ENCODE assay signal across 26 cellular contexts in genomic region chr18:67133669-67134068, GRCh38.
DNase-seq lines count a peak whose midpoint lies in the region; ATAC-seq and TF ChIP-seq lines count a peak whose summit lies in the region.
"Had no signal": no experiment of that assay in that cellular context is flagged by ENCODE, and none has a peak within 500 bp of the region (broad histone marks: within the 10 kb centered on the region; RNA-seq: fewer than 3 reads in every experiment).

No MANE protein-coding gene starts in this region.

- POLR2A ChIA-PET in CD8-positive, alpha-beta memory T cell (lab: Charles Lee), result no interaction called here

- CTCF ChIA-PET in CD8-positive, alpha-beta memory T cell (lab: Charles Lee), result no interaction called here

- no peaks in the 10 kb centered on the region for H3K27me3 Mint-ChIP-seq in CD8-positive, alpha-beta memory T cell
- H3K27me3 Mint-ChIP-seq: effector memory CD8-positive, alpha-beta T cell had no signal

- in situ Hi-C loops in gastrocnemius medialis (cut with MboI; ENCODE audit: low sequenced_read_pairs in 4 of 4), result no loop called here

- H3K27me3 ChIP-seq in gastrocnemius medialis, result no peaks in the 10 kb centered on the region
- no peaks in the 10 kb centered on the region for H3K27me3 ChIP-seq in CD8-positive, alpha-beta memory T cell (ENCODE audit: insufficient read depth, low read length, poor library complexity, severe bottlenecking)
- H3K27me3 ChIP-seq: BLaER1 treated with 17β-estradiol and CSF1 and Interleukin-3, amounts not matched to agents 10 nM and 100 nM; uterus had no signal

- no peaks in the 10 kb centered on the region for H3K9me3 ChIP-seq in gastrocnemius medialis
- no peaks in the 10 kb centered on the region for H3K9me3 ChIP-seq in CD8-positive, alpha-beta memory T cell (ENCODE audit: low read length)
- H3K9me3 ChIP-seq: BLaER1 treated with 17β-estradiol and CSF1 and Interleukin-3, amounts not matched to agents 10 nM and 100 nM; Caco-2; thoracic aorta; uterus had no signal

- no peaks in the 10 kb centered on the region for H3K36me3 ChIP-seq in gastrocnemius medialis
- H3K36me3 ChIP-seq in CD8-positive, alpha-beta memory T cell (ENCODE audit: insufficient read depth, low read length), result no peaks in the 10 kb centered on the region
- H3K36me3 ChIP-seq: BLaER1 treated with 17β-estradiol and CSF1 and Interleukin-3, amounts not matched to agents 10 nM and 100 nM; thoracic aorta; uterus had no signal

- no peaks in the 10 kb centered on the region for H3K4me1 Mint-ChIP-seq in CD8-positive, alpha-beta memory T cell
- H3K4me1 Mint-ChIP-seq: activated naive CD8-positive, alpha-beta T cell treated with anti-CD3 and anti-CD28 coated beads, Interleukin-2, amount 10 ng/mL, durations not matched to agents 7 days and 5 days; nephron had no signal

- no peak overlapping the region for H3K4me3 ChIP-seq in gastrocnemius medialis
- no peak overlapping the region for H3K4me3 ChIP-seq in CD8-positive, alpha-beta memory T cell (ENCODE audit: low read length)
- H3K4me3 ChIP-seq: BLaER1 treated with 17β-estradiol and CSF1 and Interleukin-3, amounts not matched to agents 10 nM and 100 nM; coronary artery; thoracic aorta; uterus had no signal

- TF ChIP-seq POLR2A in gastrocnemius medialis (IDR thresholded peaks at IDR 0.05), result no peak

- no peak for TF ChIP-seq CTCF in gastrocnemius medialis (IDR thresholded peaks at IDR 0.05 in 4 of 5, conservative IDR thresholded peaks at IDR 0.05 in 1 of 5)

- H3K27ac ChIP-seq in gastrocnemius medialis, result no peak overlapping the region
- no peak overlapping the region for H3K27ac ChIP-seq in CD8-positive, alpha-beta memory T cell (ENCODE audit: low read depth, low read length)
- H3K27ac ChIP-seq: BLaER1 treated with 17β-estradiol and CSF1 and Interleukin-3, amounts not matched to agents 10 nM and 100 nM; coronary artery; thoracic aorta; uterus had no signal

- intact Hi-C loops in gastrocnemius medialis (cut with DNase I; ENCODE audit: low total_unique reads), result no loop called here

- ATAC-seq in gastrocnemius medialis, result no peak
- ATAC-seq: activated CD4-positive, CD25-positive, alpha-beta regulatory T cell treated with anti-CD3 and anti-CD28 coated beads, Interleukin-2, amount 50 U/mL, for 24 hours; activated CD8-positive, alpha-beta T cell treated with anti-CD3 and anti-CD28 coated beads, Interleukin-2, amount 10 ng/mL, durations not matched to agents 7 days and 5 days; effector memory CD8-positive, alpha-beta T cell; left colon; stimulated activated naive CD8-positive, alpha-beta T cell treated with anti-CD3 and anti-CD28 coated beads, Interleukin-15, Interleukin-2, amounts not matched to agents 100 U/mL and 50 U/mL, for 24 hours had no signal

- no peak overlapping the region for H3K4me3 Mint-ChIP-seq in CD8-positive, alpha-beta memory T cell
- H3K4me3 Mint-ChIP-seq: activated CD8-positive, alpha-beta T cell treated with anti-CD3 and anti-CD28 coated beads, Interleukin-2, amount 10 ng/mL, durations not matched to agents 7 days and 5 days; activated naive CD8-positive, alpha-beta T cell treated with anti-CD3 and anti-CD28 coated beads, Interleukin-2, amount 10 ng/mL, durations not matched to agents 7 days and 5 days; effector memory CD8-positive, alpha-beta T cell; nephron had no signal

- no peak overlapping the region for H3K27ac Mint-ChIP-seq in CD8-positive, alpha-beta memory T cell
- H3K27ac Mint-ChIP-seq: activated CD8-positive, alpha-beta T cell treated with anti-CD3 and anti-CD28 coated beads, Interleukin-2, amount 10 ng/mL, durations not matched to agents 7 days and 5 days; activated naive CD8-positive, alpha-beta T cell treated with anti-CD3 and anti-CD28 coated beads, Interleukin-2, amount 10 ng/mL, durations not matched to agents 7 days and 5 days; activated T-helper 2 cell treated with anti-CD3 and anti-CD28 coated beads, Interferon-gamma antibody, Interleukin-2, Interleukin-4, amounts not matched to agents 10 μg/mL and 5 μg/mL and 100 μg/mL, durations not matched to agents 14 hours and 24 hours and 36 hours; effector memory CD8-positive, alpha-beta T cell; nephron had no signal

- DNase-seq in DMS79 treated with DMSO at 0.1 percent for 48 hours (lab: John Stamatoyannopoulos, UW) (peak; percentile 89), NCI-H146 (lab: John Stamatoyannopoulos, UW) (peak; percentile 100), NCI-H345 (lab: John Stamatoyannopoulos, UW) (peak; percentile 95), SHP77 treated with DMSO at 0.1 percent for 48 hours (lab: John Stamatoyannopoulos, UW) (peak; percentile 98), HCEC 1CT (no peak), gastrocnemius medialis (no peak)
- no peak for DNase-seq in CD8-positive, alpha-beta memory T cell
- no peak for DNase-seq in activated CD4-positive, alpha-beta T cell treated with anti-CD3 and anti-CD28 coated beads, Interleukin-2, amount 50 U/mL, for 48 hours
- DNase-seq: activated CD8-positive, alpha-beta T cell treated with anti-CD3 and anti-CD28 coated beads, Interleukin-2, amount 10 ng/mL, durations not matched to agents 7 days and 5 days; activated naive CD8-positive, alpha-beta T cell treated with anti-CD3 and anti-CD28 coated beads, Interleukin-2, amount 10 ng/mL, durations not matched to agents 7 days and 5 days; Caco-2; effector memory CD8-positive, alpha-beta T cell; EL; foreskin fibroblast; Karpas-422; left colon; NCI-H524; stimulated activated naive CD8-positive, alpha-beta T cell treated with anti-CD3 and anti-CD28 coated beads, Interleukin-15, Interleukin-2, amounts not matched to agents 100 U/mL and 50 U/mL, for 24 hours; T-helper 1 cell; uterus had no signal

- no peaks in the 10 kb centered on the region for H3K4me1 ChIP-seq in gastrocnemius medialis
- H3K4me1 ChIP-seq in CD8-positive, alpha-beta memory T cell (ENCODE audit: insufficient read depth, low read length), result no peaks in the 10 kb centered on the region
- H3K4me1 ChIP-seq: BLaER1 treated with 17β-estradiol and CSF1 and Interleukin-3, amounts not matched to agents 10 nM and 100 nM; Caco-2; uterus had no signal

- no peaks in the 10 kb centered on the region for H3K9me3 Mint-ChIP-seq in CD8-positive, alpha-beta memory T cell
- H3K9me3 Mint-ChIP-seq: activated naive CD8-positive, alpha-beta T cell treated with anti-CD3 and anti-CD28 coated beads, Interleukin-2, amount 10 ng/mL, durations not matched to agents 7 days and 5 days; activated T-helper 2 cell treated with anti-CD3 and anti-CD28 coated beads, Interferon-gamma antibody, Interleukin-2, Interleukin-4, amounts not matched to agents 10 μg/mL and 5 μg/mL and 100 μg/mL, durations not matched to agents 14 hours and 24 hours and 36 hours had no signal

- H3K36me3 Mint-ChIP-seq in CD8-positive, alpha-beta memory T cell, result no peaks in the 10 kb centered on the region
- H3K36me3 Mint-ChIP-seq: activated naive CD8-positive, alpha-beta T cell treated with anti-CD3 and anti-CD28 coated beads, Interleukin-2, amount 10 ng/mL, durations not matched to agents 7 days and 5 days had no signal

Comparison
In these comparisons a context has a peak if more than half of its experiments do, and no peak if none do; other contexts are left out.
1. DNase-seq: peak in DMS79 treated with DMSO at 0.1 percent for 48 hours (single experiment), NCI-H146 (single experiment), NCI-H345 (single experiment) and SHP77 treated with DMSO at 0.1 percent for 48 hours (single experiment); none in HCEC 1CT (single experiment), gastrocnemius medialis (0 of 2), CD8-positive, alpha-beta memory T cell (0 of 5) and activated CD4-positive, alpha-beta T cell treated with anti-CD3 and anti-CD28 coated beads, Interleukin-2, amount 50 U/mL, for 48 hours (0 of 2).